In genomic region chr6:151286192-151286591, GRCh38 we compare ENCODE assay signal across 16 cellular contexts. TPM values are rescaled to one million over a fixed set of nuclear protein-coding genes. Genes with fewer than 3 reads are reported as not detected.
DNase-seq lines count a peak whose midpoint lies in the region; ATAC-seq and TF ChIP-seq lines count a peak whose summit lies in the region.
"Had no signal": no experiment of that assay in that cellular context is flagged by ENCODE, and none has a peak within 500 bp of the region (broad histone marks: within the 10 kb centered on the region; RNA-seq: fewer than 3 reads in every experiment).

No MANE protein-coding gene starts in this region.

- CTCF ChIA-PET in WTC11 (lab: Charles Lee) = no interaction called here

- H3K27ac Mint-ChIP-seq in WTC11 (peak overlapping the region; percentile 53), H9 (no peak overlapping the region; a peak in 2 of 7 replicates)

- no peak overlapping the region for H3K27ac ChIP-seq in H9 (ENCODE audit: insufficient read length, low read depth, low read length)
- H3K27ac ChIP-seq: suprapubic skin had no signal

- ATAC-seq in WTC11 = no peak
- ATAC-seq in GM21576 (IDR thresholded peaks at IDR 0.05; ENCODE audit: unreplicated experiment) = no peak
- ATAC-seq: left colon had no signal

- H3K4me3 ChIP-seq in fibroblast of villous mesenchyme (ENCODE audit: low read depth, low read length) = no peak overlapping the region
- H3K4me3 ChIP-seq: suprapubic skin had no signal

- no peaks in the 10 kb centered on the region for H3K36me3 Mint-ChIP-seq in WTC11
- H3K36me3 Mint-ChIP-seq in H9 (ENCODE audit: insufficient read depth in 1 of 3, low read depth in 3 of 3) = peaks cover 0 to 1% (median 0%) of the 10 kb centered on the region in 3 experiments; a peak in 1 of 7 replicates

- H3K18ac ChIP-seq in H9 (ENCODE audit: insufficient read length, low read depth, low read length) = no peak overlapping the region

- POLR2A ChIA-PET in WTC11 (lab: Charles Lee) = interaction anchor here (0.7 kb wide), 1 partner anchor 25 kb away, joined by 3 read pairs; no protein-coding TSS in a partner anchor

- no peak overlapping the region for H2BK5ac ChIP-seq in H9 (ENCODE audit: insufficient read length, low read length)

- H4K91ac ChIP-seq in H9 (ENCODE audit: insufficient read length, low read depth, low read length) = no peak overlapping the region

- no peaks in the 10 kb centered on the region for H3K4me1 ChIP-seq in H9 (ENCODE audit: insufficient read depth, low read length)

- H3K27me3 ChIP-seq in H9 (ENCODE audit: insufficient read depth, low read length) = no peaks in the 10 kb centered on the region
- H3K27me3 ChIP-seq: BE2C, suprapubic skin had no signal

- no CpG with 5 or more reads among the region's 7 CpGs for WGBS in H9 (ENCODE audit: extremely low coverage, insufficient read length, low lambda C conversion rate)

- DNase-seq in Caki2 (ENCODE audit: low read depth) (peak; percentile 12), WTC11 (ENCODE audit: low spot score) (no peak), fibroblast of villous mesenchyme (ENCODE audit: low read depth) (peak; percentile 38), renal cortical epithelial cell (ENCODE audit: low read depth) (peak; percentile 38), NCI-H1694 (lab: John Stamatoyannopoulos, UW) (no peak), NCI-H1930 (lab: John Stamatoyannopoulos, UW) (no peak), H9 (no peak)
- DNase-seq: BE2C, caudate nucleus, left colon, NCI-H1105, NCI-H345, T1000 had no signal

- H2BK20ac ChIP-seq in H9 (ENCODE audit: low read depth, low read length, poor library complexity, severe bottlenecking) = no peak overlapping the region

- H4K5ac ChIP-seq in H9 (ENCODE audit: insufficient read length, low read depth, low read length) = no peak overlapping the region

- no peak overlapping the region for H3T11ph ChIP-seq in H9 (ENCODE audit: low read length)

- H2BK120ac ChIP-seq in H9 (ENCODE audit: low read depth, low read length, poor library complexity, severe bottlenecking) = no peak overlapping the region

- no peak overlapping the region for H2BK15ac ChIP-seq in H9 (ENCODE audit: low read depth, low read length)

- no peak overlapping the region for H2AFZ ChIP-seq in H9 (ENCODE audit: low read length)

- no peaks in the 10 kb centered on the region for H3K27me3 Mint-ChIP-seq in WTC11 (ENCODE audit: low read depth)
- no peaks in the 10 kb centered on the region for H3K27me3 Mint-ChIP-seq in H9 (ENCODE audit: low read depth)

- H3K9ac ChIP-seq in H9 (ENCODE audit: extremely low read depth, insufficient read length, low read length) = no peak overlapping the region

- H3K56ac ChIP-seq in H9 (ENCODE audit: insufficient read length, low read depth, low read length) = no peak overlapping the region

- peaks cover 3% of the 10 kb centered on the region; the same call in 1 of the 2 replicates for H3K9me3 Mint-ChIP-seq in WTC11
- H3K9me3 Mint-ChIP-seq in H9 = no peaks in the 10 kb centered on the region
- H3K9me3 Mint-ChIP-seq: neural crest cell had no signal

- no peak overlapping the region for H3K4ac ChIP-seq in H9 (ENCODE audit: low read depth, low read length)

- H3K4me1 Mint-ChIP-seq in WTC11 = peaks cover 38% of the 10 kb centered on the region
- H3K4me1 Mint-ChIP-seq in H9 = peaks cover 19 to 27% of the 10 kb centered on the region in 2 experiments

- no peak overlapping the region for H3K14ac ChIP-seq in H9 (ENCODE audit: insufficient read depth, low read length)

- no peaks in the 10 kb centered on the region for H4K20me1 ChIP-seq in H9 (ENCODE audit: control insufficient read depth, insufficient read depth, insufficient read length)

- H3K4me3 Mint-ChIP-seq in WTC11 (no peak overlapping the region), H9 (no peak overlapping the region)
- H3K4me3 Mint-ChIP-seq: neural crest cell had no signal

- H3K79me1 ChIP-seq in H9 (ENCODE audit: insufficient read depth, low read depth, low read length, poor library complexity, severe bottlenecking) = peaks cover 2% of the 10 kb centered on the region

- in situ Hi-C loops in Caki2 (cut with HindIII; ENCODE audit: low pct_unique_long_range_greater_than_20kb, low sequenced_read_pairs) = no loop called here

- no peak overlapping the region for H4K8ac ChIP-seq in H9 (replicated peaks; ENCODE audit: insufficient read length, low read depth, low read length)

- no peak for TF ChIP-seq CTCF in WTC11 (IDR thresholded peaks at IDR 0.05)
- no peak for TF ChIP-seq CTCF in fibroblast of villous mesenchyme (IDR thresholded peaks at IDR 0.05; ENCODE audit: insufficient read depth, low read depth, low read length)
- TF ChIP-seq CTCF in H9 (conservative IDR thresholded peaks at IDR 0.05) = no peak

- no peaks in the 10 kb centered on the region for H3K9me3 ChIP-seq in H9 (ENCODE audit: control insufficient read depth, low read depth, low read length)
- H3K9me3 ChIP-seq: BE2C, suprapubic skin had no signal

- H2AK5ac ChIP-seq in H9 (ENCODE audit: insufficient read length, low read length) = no peak overlapping the region

- H3K23me2 ChIP-seq in H9 (ENCODE audit: insufficient read length, low read depth, low read length, poor library complexity, severe bottlenecking) = no peaks in the 10 kb centered on the region

- H3K23ac ChIP-seq in H9 (ENCODE audit: insufficient read length, low read depth, low read length) = no peak overlapping the region

- no peak overlapping the region for H3K4me2 ChIP-seq in H9 (ENCODE audit: insufficient read depth, insufficient read length, low read length)

- H3K79me2 ChIP-seq in H9 (ENCODE audit: insufficient read depth, low read length) = no peaks in the 10 kb centered on the region; the same call in 1 of the 2 replicates

- H2BK12ac ChIP-seq in H9 (ENCODE audit: insufficient read length, low read depth, low read length) = no peak overlapping the region

TF ChIP-seq in WTC11, 78 proteins besides CTCF, POLR2A, EP300 and RAD21:
- TF ChIP-seq ATF6 (CRISPR knock-in tag; IDR thresholded peaks at IDR 0.05) (no peak), ETV6 (CRISPR knock-in tag; IDR thresholded peaks at IDR 0.05) (no peak)

RNA-seq across cellular contexts. Expression of gene AKAP12, which starts 46.4 kb away (rescaled TPM):
- 31.4 and 34.4 TPM in 2 replicates for total RNA-seq in Caki2 (2014; rRNA removed; shearing (Covaris generic); ENCODE audit: low replicate concordance)
- total RNA-seq in WTC11 (2021) (64.2 to 90.0 TPM (median 65.0 TPM) in 3 replicates), fibroblast of villous mesenchyme (99.5 and 123 TPM in 2 replicates), renal cortical epithelial cell (54.4 and 218 TPM in 2 replicates), H9 (2021) (48.5 and 52.3 TPM in 2 replicates)

Comparison
In these comparisons a context has a peak if more than half of its experiments do, and no peak if none do; other contexts are left out.
1. DNase-seq: peak in Caki2 (single experiment), fibroblast of villous mesenchyme (single experiment) and renal cortical epithelial cell (single experiment); none in WTC11 (single experiment), NCI-H1694 (single experiment), NCI-H1930 (0 of 2) and H9 (single experiment).